ENCODE assay signal across 9 cellular contexts in the genomic region with DNA sequence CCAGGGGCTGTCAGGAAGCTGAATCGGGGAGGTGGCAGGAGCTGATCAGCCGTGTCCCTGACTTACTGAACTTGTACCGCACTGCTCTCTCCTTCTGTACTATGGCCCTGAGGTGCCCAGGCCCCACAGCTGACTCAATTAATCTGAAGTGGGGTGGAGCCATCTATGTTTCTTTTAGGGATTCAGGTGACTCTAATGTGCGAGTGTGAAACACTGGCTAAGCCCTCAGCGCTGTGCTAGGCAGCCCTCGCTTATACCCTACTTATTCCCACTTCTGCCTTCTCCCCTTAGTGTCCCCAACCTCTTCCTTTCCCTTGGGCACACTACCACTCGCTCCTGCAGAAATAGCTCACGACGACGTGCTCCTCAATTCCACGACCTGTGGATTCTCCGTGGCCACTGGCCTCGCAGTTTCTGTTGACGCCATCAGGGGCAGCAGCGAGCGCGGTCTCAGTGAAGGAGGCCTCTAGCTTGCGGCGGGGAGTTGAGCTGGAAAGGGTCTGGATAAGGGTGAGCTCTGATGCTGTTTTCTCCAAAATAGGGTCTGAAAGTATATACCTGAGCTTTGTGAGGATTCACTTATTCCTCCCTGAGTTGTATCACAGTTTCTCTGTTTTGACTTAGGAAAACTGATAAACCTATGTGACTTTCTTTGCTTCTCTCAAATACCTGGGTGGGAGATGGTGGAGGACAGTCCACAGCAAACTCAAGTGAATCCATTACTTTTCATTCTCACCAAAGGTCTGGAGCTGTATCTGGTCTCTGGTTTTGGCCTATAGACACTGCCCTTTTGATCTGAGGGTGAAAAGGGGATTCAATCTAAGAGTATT.
DNase-seq lines count a peak whose midpoint lies in the region; ATAC-seq, FAIRE-seq and TF ChIP-seq lines count a peak whose summit lies in the region.
"Had no signal": no experiment of that assay in that cellular context is flagged by ENCODE, and none has a peak within 500 bp of the region (broad histone marks: within the 10 kb centered on the region; RNA-seq: fewer than 3 reads in every experiment).

No MANE protein-coding gene starts in this region.

- BruUV-seq in GM12878 (replicated peaks; lab: Mats Ljungman, UMichigan) = no TSS peak

- TF ChIP-seq RAD21 in GM12878 (IDR thresholded peaks at IDR 0.05; ENCODE audit: insufficient read depth, low read depth, low read length) = peak; percentile 54; the same call in 1 of the 2 replicates

- CTCF ChIA-PET in GM12878 (lab: Yijun Ruan, JAX) = interaction anchor here (0.6 to 1.7 kb wide), 31 partner anchors 9 to 409 kb away, joined by 3 to 9 read pairs (median 4); partner anchors contain the start of genes CHST11 and SLC41A2

- in situ Hi-C loops in SK-MEL-5 (cut with HindIII; ENCODE audit: low pct_unique_long_range_greater_than_20kb, low sequenced_read_pairs) = no loop called here
- in situ Hi-C loops in GM12878 (cut with MboI) = no loop called here

- TF ChIP-seq EP300 in GM12878 (IDR thresholded peaks at IDR 0.05; ENCODE audit: borderline replicate concordance in 1 of 2, control insufficient read depth in 1 of 2, low read depth in 2 of 2, low read length in 2 of 2) = no peak

- no peak overlapping the region for H3K27ac ChIP-seq in GM12878 (ENCODE audit: control insufficient read depth, insufficient read depth)
- no peak overlapping the region for H3K27ac ChIP-seq in keratinocyte (ENCODE audit: control insufficient read depth, insufficient read depth, low read length)

- H3K79me2 ChIP-seq in GM12878 (ENCODE audit: control insufficient read depth, insufficient read depth, low read length) (no peaks in the 10 kb centered on the region), keratinocyte (ENCODE audit: control insufficient read depth, insufficient read depth, low read length) (no peaks in the 10 kb centered on the region)

- RAD21 ChIA-PET in GM12878 (lab: Charles Lee; ENCODE audit: unreplicated experiment) = interaction anchor here (0.6 to 1.6 kb wide), 6 partner anchors 9 to 333 kb away, joined by 3 to 4 read pairs (median 3); no protein-coding TSS in a partner anchor

- no peaks in the 10 kb centered on the region for H3K4me1 ChIP-seq in GM12878 (ENCODE audit: control insufficient read depth, insufficient read depth, low read length)
- peaks cover 14% of the 10 kb centered on the region for H3K4me1 ChIP-seq in keratinocyte (ENCODE audit: control insufficient read depth, extremely low read depth, insufficient read depth, low read length)

- SMC1A ChIA-PET in GM12878 (lab: Charles Lee; ENCODE audit: uncharacterized antibody, unreplicated experiment) = interaction anchor here (0.6 to 1.3 kb wide), 11 partner anchors 9 to 408 kb away, joined by 3 to 6 read pairs (median 3); no protein-coding TSS in a partner anchor

- ATAC-seq in GM12878 = peak; percentile 89

- whole genome bisulfite sequencing in GM12878 (ENCODE audit: insufficient coverage, insufficient replicate concordance, low lambda C conversion rate, missing lambda C conversion rate) = 51% methylated on average over 19 of the region's 19 CpGs

- TF ChIP-seq POLR2A in GM12878 (IDR thresholded peaks at IDR 0.05; ENCODE audit: low read depth, low read length) = no peak

- TF ChIP-seq CTCF in GM12878 (IDR thresholded peaks at IDR 0.05 in 2 of 3, conservative IDR thresholded peaks at IDR 0.05 in 1 of 3; ENCODE audit: control insufficient read depth in 2 of 3, extremely low read depth in 1 of 3, insufficient read depth in 1 of 3, low read depth in 3 of 3, low read length in 3 of 3) (peak; percentile 63 to 88 (median 78)), keratinocyte (optimal IDR thresholded peaks at IDR 0.05 in 1 of 3, IDR thresholded peaks at IDR 0.05 in 1 of 3, conservative IDR thresholded peaks at IDR 0.05 in 1 of 3; ENCODE audit: extremely low read depth in 1 of 3, insufficient read depth in 2 of 3, low read length in 3 of 3) (peak; percentile 61 to 69 (median 67))

- DNase-seq in DMS 273 (lab: John Stamatoyannopoulos, UW; ENCODE audit: unreplicated experiment) (peak; percentile 35), DMS 273 treated with DMSO at 0.1 percent for 48 hours (lab: John Stamatoyannopoulos, UW) (no peak), SK-MEL-5 (ENCODE audit: low read depth, low spot score) (peak; percentile 14), GM12878 (ENCODE audit: low read depth, low spot score) (peak; percentile 13), keratinocyte (ENCODE audit: low read depth, low spot score) (no peak), NCI-H1930 (lab: John Stamatoyannopoulos, UW) (no peak), foreskin melanocyte (no peak)
- DNase-seq in stimulated activated CD4-positive, alpha-beta T cell treated with anti-CD3 and anti-CD28 coated beads, TNF-alpha, amount 100 ng/mL, for 4 hours (ENCODE audit: low read depth in 3 of 3) = peak; percentile 10 to 18 (median 11)

- no peaks in the 10 kb centered on the region for H3K9me1 ChIP-seq in keratinocyte (ENCODE audit: control insufficient read depth, extremely low read depth, insufficient read depth, low read length)

- POLR2A ChIA-PET in GM12878 (lab: Charles Lee) = no interaction called here

- H3K4me3 ChIP-seq in GM12878 (peak overlapping the region; percentile 7; the same call in 1 of the 2 replicates), keratinocyte (ENCODE audit: control insufficient read depth in 2 of 3, extremely low read depth in 1 of 3, insufficient read depth in 2 of 3, low read depth in 1 of 3, low read length in 3 of 3) (no peak overlapping the region)

- H3K9me3 ChIP-seq in GM12878 (replicated peaks; ENCODE audit: control insufficient read depth, insufficient read depth, low read length) (no peaks in the 10 kb centered on the region), keratinocyte (ENCODE audit: control insufficient read depth, low read depth, low read length) (no peaks in the 10 kb centered on the region)

- intact Hi-C loops in GM12878 (cut with micrococcal nuclease; ENCODE audit: unreplicated experiment) = no loop called here

- H3K4me2 ChIP-seq in GM12878 (ENCODE audit: control insufficient read depth, insufficient read depth) (peak overlapping the region; percentile 31), keratinocyte (ENCODE audit: control insufficient read depth, extremely low read depth, insufficient read depth, low read depth, low read length) (no peak overlapping the region)

- H3K9ac ChIP-seq in GM12878 (ENCODE audit: control insufficient read depth, insufficient read depth, low read length) (no peak overlapping the region), keratinocyte (ENCODE audit: control insufficient read depth, extremely low read depth, insufficient read depth, low read length) (no peak overlapping the region)

- FAIRE-seq in GM12878 (lab: Jason Lieb, UNC) = peak; percentile 75
- FAIRE-seq in keratinocyte (lab: Jason Lieb, UNC) = no peak
- FAIRE-seq: A204.1 had no signal

- no peaks in the 10 kb centered on the region for H3K36me3 ChIP-seq in GM12878 (ENCODE audit: control insufficient read depth in 2 of 2, insufficient read depth in 2 of 2, low read length in 1 of 2)
- H3K36me3 ChIP-seq in keratinocyte (ENCODE audit: control insufficient read depth in 2 of 2, extremely low read depth in 1 of 2, insufficient read depth in 2 of 2, low read length in 2 of 2) = no peaks in the 10 kb centered on the region

- H3K27me3 ChIP-seq in GM12878 (replicated peaks in 1 of 2; ENCODE audit: control insufficient read depth in 2 of 2, insufficient read depth in 2 of 2, low read length in 1 of 2) (no peaks in the 10 kb centered on the region), keratinocyte (ENCODE audit: control insufficient read depth, extremely low read depth, insufficient read depth, low read length) (no peaks in the 10 kb centered on the region)

- peak overlapping the region; percentile 79 for H2AFZ ChIP-seq in GM12878 (ENCODE audit: control insufficient read depth, low read depth, low read length)
- no peak overlapping the region for H2AFZ ChIP-seq in keratinocyte (ENCODE audit: control insufficient read depth, low read length)

- dilution Hi-C loops in keratinocyte (cut with MboI; ENCODE audit: extremely low pct_ligation_motif_present, low sequenced_read_pairs) = no loop called here

- H4K20me1 ChIP-seq in GM12878 (ENCODE audit: control insufficient read depth, insufficient read depth) = no peaks in the 10 kb centered on the region
- no peaks in the 10 kb centered on the region for H4K20me1 ChIP-seq in keratinocyte (ENCODE audit: control insufficient read depth, extremely low read depth, insufficient read depth, low read length)

TF ChIP-seq in GM12878, 131 proteins besides CTCF, POLR2A, EP300 and RAD21:
- TF ChIP-seq YY1 (IDR thresholded peaks at IDR 0.05; ENCODE audit: low read depth, low read length) (0 out of 2 replicates have a peak, but pooled peaks have one; percentile 9), LARP7 (IDR thresholded peaks at IDR 0.05) (0 out of 2 replicates have a peak, but pooled peaks have one; percentile 40), SMC3 (IDR thresholded peaks at IDR 0.05; ENCODE audit: borderline replicate concordance, low read length) (peak; percentile 30; the same call in 1 of the 2 replicates), POU2F2 (IDR thresholded peaks at IDR 0.05; ENCODE audit: borderline replicate concordance, low read depth, low read length) (no peak), SUZ12 (IDR thresholded peaks at IDR 0.05; ENCODE audit: unreplicated experiment) (no peak), EED (IDR thresholded peaks at IDR 0.05; ENCODE audit: low read depth) (0 out of 2 replicates have a peak, but pooled peaks have one; percentile 11), TBL1XR1 (IDR thresholded peaks at IDR 0.05; ENCODE audit: low read depth, low read length) (no peak), MLLT1 (IDR thresholded peaks at IDR 0.05) (peak; percentile 50; the same call in 1 of the 2 replicates), STAT3 (IDR thresholded peaks at IDR 0.05; ENCODE audit: low read depth, low read length) (no peak)

Comparison
In these comparisons a context has a peak if more than half of its experiments do, and no peak if none do; other contexts are left out.
1. DNase-seq: peak in DMS 273 (single experiment), SK-MEL-5 (single experiment), GM12878 (single experiment) and stimulated activated CD4-positive, alpha-beta T cell treated with anti-CD3 and anti-CD28 coated beads, TNF-alpha, amount 100 ng/mL, for 4 hours (3 of 3); none in DMS 273 treated with DMSO at 0.1 percent for 48 hours (single experiment), keratinocyte (single experiment), NCI-H1930 (0 of 2) and foreskin melanocyte (single experiment).